Comparison of ENCODE assay signal across 8 cellular contexts in genomic region chr2:219228026-219228744, GRCh38. TPM values are rescaled to one million over a fixed set of nuclear protein-coding genes. Genes with fewer than 3 reads are reported as not detected.
DNase-seq lines count a peak whose midpoint lies in the region; ATAC-seq and TF ChIP-seq lines count a peak whose summit lies in the region.

No MANE protein-coding gene starts in this region.

- TF ChIP-seq CTCF in left ventricle myocardium inferior (IDR thresholded peaks at IDR 0.05; ENCODE audit: borderline replicate concordance) (no peak), lung (IDR thresholded peaks at IDR 0.05; ENCODE audit: control extremely low read depth, extremely low read depth) (no peak)

- H3K4me3 ChIP-seq in left ventricle myocardium inferior (peak overlapping the region; percentile 83), lung (peak overlapping the region; percentile 87)

- H3K36me3 ChIP-seq in left ventricle myocardium inferior = peaks cover 61% of the 10 kb centered on the region
- peaks cover 12 to 33% of the 10 kb centered on the region in 2 donors for H3K36me3 ChIP-seq in lung (ENCODE audit: control insufficient read depth in 2 of 2, insufficient read depth in 2 of 2, low read length in 2 of 2)

- peaks cover 52% of the 10 kb centered on the region for H3K4me1 ChIP-seq in left ventricle myocardium inferior
- peaks cover 4 to 9% of the 10 kb centered on the region in 2 donors for H3K4me1 ChIP-seq in lung (ENCODE audit: control insufficient read depth in 2 of 2, insufficient read depth in 2 of 2, low read length in 2 of 2)

- no peak for ATAC-seq in left cardiac atrium
- ATAC-seq in lung (ENCODE audit: insufficient read depth, low FRiP score) = no peak
- ATAC-seq in HG03139 (IDR thresholded peaks at IDR 0.05; ENCODE audit: unreplicated experiment) = no peak

- intact Hi-C loops in left ventricle myocardium inferior (cut with micrococcal nuclease) (loop anchor here (10.0 kb wide), 1 partner anchor 63 kb away; the partner anchor contains the start of gene NHEJ1), left cardiac atrium (cut with DNase I) (loop anchor here in 1 of 2 donors (2.0 kb wide), 1 partner anchor 17 kb away; the partner anchor contains the start of genes GLB1L and STK16)

- DNase-seq in left ventricle myocardium inferior (no peak), left cardiac atrium (no peak), astrocyte of the hippocampus (ENCODE audit: low read depth, low spot score) (peak; percentile 11), lung (ENCODE audit: low spot score) (no peak), NCI-H1048 (lab: John Stamatoyannopoulos, UW) (no peak), AG08396 (ENCODE audit: low spot score) (no peak), COLO829 (ENCODE audit: low spot score) (no peak)

- H3K27me3 ChIP-seq in left ventricle myocardium inferior (ENCODE audit: low read depth) (no peaks in the 10 kb centered on the region), lung (ENCODE audit: control insufficient read depth, insufficient read depth) (no peaks in the 10 kb centered on the region)

- no peaks in the 10 kb centered on the region for H3K9me3 ChIP-seq in left ventricle myocardium inferior (replicated peaks)
- H3K9me3 ChIP-seq in lung (ENCODE audit: control insufficient read depth in 2 of 2, insufficient read depth in 1 of 2, low read length in 1 of 2) = no peaks in the 10 kb centered on the region

- 47 to 50% methylated on average over 6 of the region's 6 CpGs for WGBS in lung, 2 donors

- peak overlapping the region; percentile 96 for H3K27ac ChIP-seq in left ventricle myocardium inferior (replicated peaks)
- H3K27ac ChIP-seq in lung (ENCODE audit: low read depth in 1 of 2, low read length in 1 of 2) = peak overlapping the region in 1 of 2 donors; percentile 98

RNA-seq across cellular contexts. Expression of gene ATG9A, which starts 1.3 kb away (rescaled TPM):
- 78.2 TPM for total RNA-seq in left ventricle myocardium inferior
- 10 to 100 TPM; 69.0 to 74.4 TPM for total RNA-seq in left cardiac atrium
- total RNA-seq in lung = 10 to 100 TPM; 49.1 TPM
- polyA plus RNA-seq in lung = 10 to 100 TPM; 22.5 to 36.1 TPM

RNA-seq across cellular contexts. Expression of gene ANKZF1, which starts 1.4 kb away (rescaled TPM):
- total RNA-seq in left ventricle myocardium inferior (29.8 TPM), left cardiac atrium (10 to 100 TPM; 16.0 to 20.3 TPM), lung (100 to 1,000 TPM in 1 of 2 donors, 10 to 100 TPM in 1; 40.1 to 101 TPM)
- polyA plus RNA-seq in lung = 10 to 100 TPM; 22.3 to 28.4 TPM

RNA-seq across cellular contexts. Expression of gene ABCB6, which starts 9.4 kb away (rescaled TPM):
- total RNA-seq in left ventricle myocardium inferior = 21.5 TPM
- total RNA-seq in left cardiac atrium = 10 to 100 TPM; 14.2 to 23.0 TPM
- 10 to 100 TPM; 17.2 to 40.4 TPM for total RNA-seq in lung
- polyA plus RNA-seq in lung = 10 to 100 TPM; 27.7 to 49.4 TPM

RNA-seq across cellular contexts. Expression of gene GLB1L, which starts 17.1 kb away (rescaled TPM):
- total RNA-seq in left ventricle myocardium inferior (1.7 TPM), left cardiac atrium (1 to 10 TPM; 4.7 to 4.9 TPM), lung (10 to 100 TPM; 18.1 to 18.7 TPM)
- 1 to 10 TPM; 7.5 to 9.1 TPM for polyA plus RNA-seq in lung

RNA-seq across cellular contexts. Expression of gene STK16, which starts 17.1 kb away (rescaled TPM):
- total RNA-seq in left ventricle myocardium inferior (19.2 TPM), left cardiac atrium (10 to 100 TPM; 15.6 to 17.4 TPM), lung (10 to 100 TPM; 16.2 to 25.7 TPM)
- polyA plus RNA-seq in lung = 10 to 100 TPM; 25.2 to 50.5 TPM
